ENCODE assay signal across 14 cellular contexts in the genomic region with DNA sequence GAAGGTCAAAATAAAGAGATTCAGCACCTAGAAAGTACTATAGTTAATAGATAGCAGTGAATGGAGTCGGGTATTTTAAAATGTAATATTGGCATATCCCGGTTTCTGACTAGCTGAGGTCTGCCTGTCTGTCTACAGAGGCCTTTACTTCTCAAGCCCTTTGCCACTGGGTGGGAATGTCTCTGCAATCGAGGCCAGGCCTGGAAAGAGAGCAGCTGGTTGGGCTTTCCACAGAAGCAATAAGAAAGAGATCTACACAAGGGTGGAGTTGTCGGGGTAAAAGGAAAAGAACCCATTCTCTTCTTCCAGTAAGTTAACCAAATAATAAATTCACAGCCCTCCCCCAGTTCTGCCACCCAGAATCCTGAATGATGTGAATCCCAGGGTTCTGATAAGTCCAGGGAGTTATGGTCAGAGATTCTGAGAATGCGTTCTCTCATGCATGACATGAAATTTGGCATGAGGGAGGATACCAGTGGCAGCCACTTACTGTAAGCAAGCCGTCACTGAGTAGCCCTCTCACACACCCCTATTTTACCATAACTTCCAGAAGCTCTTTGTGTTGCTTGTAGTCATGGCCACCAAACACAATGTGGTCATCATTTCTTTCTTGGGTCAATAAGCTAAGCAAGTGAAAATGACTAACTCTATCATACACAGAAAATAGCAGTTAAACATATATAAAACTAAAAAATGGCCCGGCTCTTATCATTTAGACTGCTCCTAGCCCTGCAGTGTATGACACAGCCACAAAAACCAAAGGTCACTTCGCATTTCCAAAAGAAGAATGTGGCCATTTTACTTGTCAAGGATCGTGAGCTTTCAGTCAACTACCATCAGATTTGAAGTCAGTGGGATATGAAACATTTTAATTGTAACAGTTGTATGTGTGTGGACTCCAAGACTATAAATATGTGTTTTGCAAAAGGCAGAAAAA.
DNase-seq lines count a peak whose midpoint lies in the region; ATAC-seq, FAIRE-seq and TF ChIP-seq lines count a peak whose summit lies in the region.
"Had no signal": no experiment of that assay in that cellular context is flagged by ENCODE, and none has a peak within 500 bp of the region (broad histone marks: within the 10 kb centered on the region; RNA-seq: fewer than 3 reads in every experiment).

No MANE protein-coding gene starts in this region.

- no peaks in the 10 kb centered on the region for H3K9me2 ChIP-seq in Karpas-422 (replicated peaks; ENCODE audit: insufficient read depth, low read length)

- no peaks in the 10 kb centered on the region for H4K20me1 ChIP-seq in endothelial cell of umbilical vein (replicated peaks; ENCODE audit: control insufficient read depth, extremely low read depth, insufficient read depth, low read length)
- H4K20me1 ChIP-seq in Karpas-422 (ENCODE audit: insufficient read depth, low read depth, low read length) = no peaks in the 10 kb centered on the region

- no peaks in the 10 kb centered on the region for H3K9me1 ChIP-seq in endothelial cell of umbilical vein (replicated peaks; ENCODE audit: control insufficient read depth, extremely low read depth, insufficient read depth, low read length)

- peaks cover 18% of the 10 kb centered on the region for H3K79me1 ChIP-seq in mesenchymal stem cell (replicated peaks; ENCODE audit: low read length, poor library complexity, severe bottlenecking)

- H4K8ac ChIP-seq in mesenchymal stem cell (ENCODE audit: low read length) = no peak overlapping the region

- no peak overlapping the region for H4K91ac ChIP-seq in mesenchymal stem cell (ENCODE audit: low read length)

- H3K27me3 ChIP-seq in MG63 = no peaks in the 10 kb centered on the region
- no peaks in the 10 kb centered on the region for H3K27me3 ChIP-seq in endothelial cell of umbilical vein (ENCODE audit: control insufficient read depth in 2 of 2, insufficient read depth in 2 of 2, low read length in 2 of 2)
- no peaks in the 10 kb centered on the region for H3K27me3 ChIP-seq in mesenchymal stem cell (ENCODE audit: control insufficient read depth in 1 of 2, insufficient read depth in 1 of 2, low read length in 2 of 2)
- H3K27me3 ChIP-seq in Karpas-422 (ENCODE audit: low read length) = no peaks in the 10 kb centered on the region

- no peaks in the 10 kb centered on the region for H3K4me1 ChIP-seq in endothelial cell of umbilical vein (ENCODE audit: control insufficient read depth, extremely low read depth, insufficient read depth, low read length)
- peaks cover 3% of the 10 kb centered on the region for H3K4me1 ChIP-seq in mesenchymal stem cell (ENCODE audit: control insufficient read depth, insufficient read depth, low read depth, low read length)
- H3K4me1 ChIP-seq in Karpas-422 (ENCODE audit: low read length) = no peaks in the 10 kb centered on the region
- H3K4me1 ChIP-seq: parathyroid adenoma had no signal

- H3K79me2 ChIP-seq in endothelial cell of umbilical vein (ENCODE audit: control insufficient read depth, insufficient read depth, low read length) = no peaks in the 10 kb centered on the region
- no peaks in the 10 kb centered on the region for H3K79me2 ChIP-seq in Karpas-422 (ENCODE audit: low read length)
- H3K79me2 ChIP-seq: parathyroid adenoma had no signal

- DNase-seq in COLO668 (lab: John Stamatoyannopoulos, UW; ENCODE audit: unreplicated experiment) (peak; percentile 14), MG63 (peak; percentile 28), endothelial cell of umbilical vein (ENCODE audit: low read depth, low spot score) (no peak), mesenchymal stem cell (peak; percentile 92), Karpas-422 (no peak), lower leg skin (ENCODE audit: low spot score in 2 of 2) (no peak)
- DNase-seq: cerebellar nuclear complex; PC-9; stimulated activated CD4-positive, alpha-beta T cell treated with anti-CD3 and anti-CD28 coated beads, Interleukin-4, amount 100 ng/mL, for 1 hour; stimulated activated naive B cell treated with anti-CD40 and anti-IgM and Interleukin-4, amounts not matched to agents 10 μg/mL and 1 μg/mL and 100 μg/mL, for 72 hours had no signal

- TF ChIP-seq POLR2A in endothelial cell of umbilical vein (IDR thresholded peaks at IDR 0.05; ENCODE audit: low read depth, low read length) (no peak), lower leg skin (IDR thresholded peaks at IDR 0.05) (no peak)

- H3K9me3 ChIP-seq in MG63 (no peaks in the 10 kb centered on the region), endothelial cell of umbilical vein (replicated peaks; ENCODE audit: control insufficient read depth, insufficient read depth, low read length) (no peaks in the 10 kb centered on the region), mesenchymal stem cell (ENCODE audit: control insufficient read depth, low read length) (no peaks in the 10 kb centered on the region), Karpas-422 (ENCODE audit: low read length) (no peaks in the 10 kb centered on the region)

- H2BK5ac ChIP-seq in mesenchymal stem cell (ENCODE audit: low read depth, low read length, poor library complexity, severe bottlenecking) = no peak overlapping the region

- 95% methylated on average over 8 of the region's 9 CpGs for WGBS in mesenchymal stem cell
- 72 to 78% methylated on average over 9 of the region's 9 CpGs for WGBS in lower leg skin, 2 donors

- H2AK5ac ChIP-seq in mesenchymal stem cell (ENCODE audit: low read length, severe bottlenecking) = peak overlapping the region; percentile 9

- H3K14ac ChIP-seq in mesenchymal stem cell (ENCODE audit: low read length in 2 of 2) = no peak overlapping the region

- no peak overlapping the region for H3K18ac ChIP-seq in mesenchymal stem cell (ENCODE audit: low read depth in 1 of 2, low read length in 2 of 2)

- H3K4me2 ChIP-seq in endothelial cell of umbilical vein (ENCODE audit: insufficient read depth, low read length) = no peak overlapping the region
- H3K4me2 ChIP-seq in mesenchymal stem cell (ENCODE audit: low read length, poor library complexity, severe bottlenecking) = no peak overlapping the region
- H3K4me2 ChIP-seq in Karpas-422 (ENCODE audit: low read depth, low read length, poor library complexity, severe bottlenecking) = no peak overlapping the region
- H3K4me2 ChIP-seq: PC-9 had no signal

- TF ChIP-seq CTCF in endothelial cell of umbilical vein (IDR thresholded peaks at IDR 0.05; ENCODE audit: extremely low read depth in 1 of 2, insufficient read depth in 1 of 2, low read depth in 1 of 2, low read length in 2 of 2) (no peak), lower leg skin (IDR thresholded peaks at IDR 0.05) (no peak)

- no peak overlapping the region for H2BK120ac ChIP-seq in mesenchymal stem cell (ENCODE audit: low read depth, low read length)

- no peak for ATAC-seq in GM21737 (IDR thresholded peaks at IDR 0.05; ENCODE audit: unreplicated experiment)
- ATAC-seq in HG03025 (IDR thresholded peaks at IDR 0.05; ENCODE audit: low FRiP score, unreplicated experiment) = no peak
- ATAC-seq: stimulated activated naive B cell treated with anti-CD40 and anti-IgM and Interleukin-4, amounts not matched to agents 10 μg/mL and 1 μg/mL and 100 μg/mL, for 72 hours had no signal

- H3K23ac ChIP-seq in mesenchymal stem cell (ENCODE audit: low read length in 2 of 2) = no peak overlapping the region

- H3K4ac ChIP-seq in mesenchymal stem cell (ENCODE audit: low read depth in 1 of 2, low read length in 2 of 2) = no peak overlapping the region

- BruUV-seq in endothelial cell of umbilical vein (replicated peaks; lab: Mats Ljungman, UMichigan) = no TSS peak

- H3K9ac ChIP-seq in endothelial cell of umbilical vein (replicated peaks; ENCODE audit: extremely low read depth, insufficient read depth, low read length) = no peak overlapping the region
- H3K9ac ChIP-seq in mesenchymal stem cell (ENCODE audit: low read length) = peak overlapping the region; percentile 75
- no peak overlapping the region for H3K9ac ChIP-seq in Karpas-422 (ENCODE audit: low read length)
- H3K9ac ChIP-seq: parathyroid adenoma had no signal

- CTCF ChIA-PET in endothelial cell of umbilical vein (lab: Charles Lee) = interaction anchor here (1.2 to 3.3 kb wide), 3 partner anchors 11 to 115 kb away, joined by 3 to 16 read pairs (median 8); no protein-coding TSS in a partner anchor

- intact Hi-C loops in endothelial cell of umbilical vein (cut with micrococcal nuclease) = no loop called here
- intact Hi-C loops in lower leg skin (cut with DNase I; ENCODE audit: low total_unique reads) = no loop called here

- peak overlapping the region; percentile 6 for H2BK15ac ChIP-seq in mesenchymal stem cell (ENCODE audit: low read depth, poor library complexity, severe bottlenecking)

- peak; percentile 15 for FAIRE-seq in endothelial cell of umbilical vein (lab: Jason Lieb, UNC)

- H3K27ac ChIP-seq in endothelial cell of umbilical vein (ENCODE audit: insufficient read depth, low read depth, low read length) = no peak overlapping the region
- H3K27ac ChIP-seq in mesenchymal stem cell (ENCODE audit: low read length, poor library complexity, severe bottlenecking) = peak overlapping the region; percentile 4
- no peak overlapping the region for H3K27ac ChIP-seq in Karpas-422 (ENCODE audit: low read length)
- H3K27ac ChIP-seq: C4-2B, parathyroid adenoma, PC-9 had no signal

- H3K36me3 ChIP-seq in MG63 = no peaks in the 10 kb centered on the region
- H3K36me3 ChIP-seq in endothelial cell of umbilical vein (ENCODE audit: control insufficient read depth in 2 of 2, extremely low read depth in 1 of 2, insufficient read depth in 2 of 2, low read length in 2 of 2) = no peaks in the 10 kb centered on the region
- H3K36me3 ChIP-seq in mesenchymal stem cell (ENCODE audit: control insufficient read depth in 1 of 2, insufficient read depth in 2 of 2, low read depth in 1 of 2, low read length in 2 of 2) = peaks cover 12 to 14% of the 10 kb centered on the region in 2 experiments
- no peaks in the 10 kb centered on the region for H3K36me3 ChIP-seq in Karpas-422 (ENCODE audit: insufficient read depth, low read length)

- H3K4me3 ChIP-seq in MG63 (no peak overlapping the region), endothelial cell of umbilical vein (replicated peaks in 1 of 3; ENCODE audit: insufficient read depth in 1 of 3, low read depth in 1 of 3, low read length in 3 of 3) (no peak overlapping the region), mesenchymal stem cell (ENCODE audit: insufficient read depth in 1 of 2, low read depth in 1 of 2, low read length in 2 of 2) (no peak overlapping the region), Karpas-422 (ENCODE audit: low read length) (no peak overlapping the region), lower leg skin (ENCODE audit: low read depth, poor library complexity, severe bottlenecking) (no peak overlapping the region)
- H3K4me3 ChIP-seq: PC-9 had no signal

- POLR2A ChIA-PET in endothelial cell of umbilical vein (lab: Charles Lee) = no interaction called here

- H2BK12ac ChIP-seq in mesenchymal stem cell (ENCODE audit: low read length in 2 of 2) = no peak overlapping the region

- dilution Hi-C loops in endothelial cell of umbilical vein (cut with MboI; ENCODE audit: extremely low pct_ligation_motif_present, low sequenced_read_pairs) = no loop called here

- no peak overlapping the region for H2AFZ ChIP-seq in endothelial cell of umbilical vein (ENCODE audit: low read depth, low read length)
- no peak overlapping the region for H2AFZ ChIP-seq in mesenchymal stem cell (ENCODE audit: low read depth, low read length)
- H2AFZ ChIP-seq in Karpas-422 (ENCODE audit: low read length) = no peak overlapping the region
- H2AFZ ChIP-seq: parathyroid adenoma, PC-9 had no signal

TF ChIP-seq in endothelial cell of umbilical vein, 7 proteins besides CTCF, POLR2A, EP300 and RAD21 (continues in another document):
- TF ChIP-seq EZH2 (IDR thresholded peaks at IDR 0.05; ENCODE audit: borderline replicate concordance, low read depth, low read length, severe bottlenecking) = no peak

Comparison
In these comparisons a context has a peak if more than half of its experiments do, and no peak if none do; other contexts are left out.
1. DNase-seq: peak in COLO668 (single experiment), MG63 (single experiment) and mesenchymal stem cell (single experiment); none in endothelial cell of umbilical vein (single experiment), Karpas-422 (single experiment) and lower leg skin (0 of 2).